20 cellular contexts compared by ENCODE assay signal in the genomic region with DNA sequence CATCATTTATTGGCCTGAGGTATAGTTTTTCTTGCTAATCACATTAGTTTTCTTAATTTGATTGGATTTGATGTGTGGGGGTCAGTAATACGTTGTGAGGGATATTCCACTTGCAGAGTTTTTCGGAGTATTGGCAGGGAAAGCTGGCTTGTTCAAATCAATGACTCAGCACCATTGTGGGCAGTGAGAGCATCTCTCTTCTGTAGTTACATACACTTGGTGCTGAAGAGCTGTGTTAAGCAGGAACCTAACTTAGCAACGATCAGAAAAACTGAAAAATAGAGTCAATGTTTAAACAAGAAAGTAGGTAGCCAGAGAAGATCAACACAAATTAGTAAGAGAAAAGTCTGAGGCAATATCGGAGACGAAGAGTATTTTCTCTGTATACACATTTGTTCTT.
DNase-seq lines count a peak whose midpoint lies in the region; ATAC-seq, FAIRE-seq and TF ChIP-seq lines count a peak whose summit lies in the region.
"Had no signal": no experiment of that assay in that cellular context is flagged by ENCODE, and none has a peak within 500 bp of the region (broad histone marks: within the 10 kb centered on the region; RNA-seq: fewer than 3 reads in every experiment).

No MANE protein-coding gene starts in this region.

- H3K27me3 Mint-ChIP-seq in stimulated activated naive CD8-positive, alpha-beta T cell treated with anti-CD3 and anti-CD28 coated beads, Interleukin-15, amount 100 ng/mL, for 72 hours = no peaks in the 10 kb centered on the region
- H3K27me3 Mint-ChIP-seq in activated T-cell treated with anti-CD3 and anti-CD28 coated beads, Interleukin-2, amount 50 U/mL, for 4 hours (ENCODE audit: low read depth) = no peaks in the 10 kb centered on the region
- H3K27me3 Mint-ChIP-seq: activated naive CD8-positive, alpha-beta T cell treated with anti-CD3 and anti-CD28 coated beads, Interleukin-2, amount 10 ng/mL, durations not matched to agents 7 days and 5 days had no signal

- no peaks in the 10 kb centered on the region for H3K79me2 ChIP-seq in GM12878 (ENCODE audit: control insufficient read depth, insufficient read depth, low read length)

- ATAC-seq in GM12878 = peak; percentile 27; the same call in 1 of the 3 replicates
- peak; percentile 94 for ATAC-seq in left lung
- ATAC-seq in HG02610 (IDR thresholded peaks at IDR 0.05; ENCODE audit: unreplicated experiment) = no peak
- ATAC-seq in HG03108 (IDR thresholded peaks at IDR 0.05; ENCODE audit: unreplicated experiment) = no peak
- no peak for ATAC-seq in stimulated activated naive CD8-positive, alpha-beta T cell treated with anti-CD3 and anti-CD28 coated beads, Interleukin-15, amount 100 ng/mL, for 72 hours
- no peak for ATAC-seq in activated T-cell treated with anti-CD3 and anti-CD28 coated beads, Interleukin-2, amount 50 U/mL, for 4 hours
- ATAC-seq: right cardiac atrium had no signal

- H3K27me3 ChIP-seq in cardiac muscle cell (no peaks in the 10 kb centered on the region), GM12878 (replicated peaks in 1 of 2; ENCODE audit: control insufficient read depth in 2 of 2, insufficient read depth in 2 of 2, low read length in 1 of 2) (no peaks in the 10 kb centered on the region), left lung (no peaks in the 10 kb centered on the region)
- H3K27me3 ChIP-seq: esophagus muscularis mucosa, SJCRH30, thyroid gland had no signal

- RAD21 ChIA-PET in GM12878 (lab: Charles Lee; ENCODE audit: unreplicated experiment) = no interaction called here

- SMC1A ChIA-PET in GM12878 (lab: Charles Lee; ENCODE audit: uncharacterized antibody, unreplicated experiment) = no interaction called here

- no peaks in the 10 kb centered on the region for H3K36me3 Mint-ChIP-seq in activated T-cell treated with anti-CD3 and anti-CD28 coated beads, Interleukin-2, amount 50 U/mL, for 4 hours (ENCODE audit: insufficient read depth)
- H3K36me3 Mint-ChIP-seq: activated naive CD8-positive, alpha-beta T cell treated with anti-CD3 and anti-CD28 coated beads, Interleukin-2, amount 10 ng/mL, durations not matched to agents 7 days and 5 days had no signal

- H3K36me3 ChIP-seq in cardiac muscle cell (no peaks in the 10 kb centered on the region), GM12878 (ENCODE audit: control insufficient read depth in 2 of 2, insufficient read depth in 2 of 2, low read length in 1 of 2) (no peaks in the 10 kb centered on the region), left lung (no peaks in the 10 kb centered on the region)
- H3K36me3 ChIP-seq: esophagus muscularis mucosa, SJCRH30, thyroid gland had no signal

- H3K4me3 ChIP-seq in cardiac muscle cell = no peak overlapping the region
- H3K4me3 ChIP-seq in GM12878 = no peak overlapping the region
- H3K4me3 ChIP-seq in left lung = no peak overlapping the region
- H3K4me3 ChIP-seq: coronary artery, esophagus muscularis mucosa, SJCRH30, thyroid gland had no signal

- peaks cover 0 to 4% of the 10 kb centered on the region in 2 donors for H3K9me3 Mint-ChIP-seq in stimulated activated naive CD8-positive, alpha-beta T cell treated with anti-CD3 and anti-CD28 coated beads, Interleukin-15, amount 100 ng/mL, for 72 hours
- H3K9me3 Mint-ChIP-seq in activated T-cell treated with anti-CD3 and anti-CD28 coated beads, Interleukin-2, amount 50 U/mL, for 4 hours = no peaks in the 10 kb centered on the region
- H3K9me3 Mint-ChIP-seq: activated naive CD8-positive, alpha-beta T cell treated with anti-CD3 and anti-CD28 coated beads, Interleukin-2, amount 10 ng/mL, durations not matched to agents 7 days and 5 days; nephron progenitor cell had no signal

- no peaks in the 10 kb centered on the region for H3K4me1 ChIP-seq in cardiac muscle cell (ENCODE audit: low read depth)
- no peaks in the 10 kb centered on the region for H3K4me1 ChIP-seq in GM12878 (ENCODE audit: control insufficient read depth, insufficient read depth, low read length)
- no peaks in the 10 kb centered on the region for H3K4me1 ChIP-seq in left lung
- H3K4me1 ChIP-seq: esophagus muscularis mucosa, SJCRH30, thyroid gland had no signal

- no peaks in the 10 kb centered on the region for H3K9me3 ChIP-seq in cardiac muscle cell (ENCODE audit: low read depth)
- H3K9me3 ChIP-seq in GM12878 (replicated peaks; ENCODE audit: control insufficient read depth, insufficient read depth, low read length) = no peaks in the 10 kb centered on the region
- H3K9me3 ChIP-seq in left lung = no peaks in the 10 kb centered on the region
- H3K9me3 ChIP-seq: esophagus muscularis mucosa, SJCRH30, thyroid gland had no signal

- WGBS in GM12878 (ENCODE audit: insufficient coverage, insufficient replicate concordance, low lambda C conversion rate, missing lambda C conversion rate) = 12% methylated on average over 5 of the region's 5 CpGs

- H3K9ac ChIP-seq in GM12878 (ENCODE audit: control insufficient read depth, insufficient read depth, low read length) = no peak overlapping the region

- no peak for TF ChIP-seq EP300 in GM12878 (IDR thresholded peaks at IDR 0.05; ENCODE audit: borderline replicate concordance in 1 of 2, control insufficient read depth in 1 of 2, low read depth in 2 of 2, low read length in 2 of 2)

- CTCF ChIA-PET in GM12878 (lab: Yijun Ruan, JAX) = no interaction called here

- no peaks in the 10 kb centered on the region for H4K20me1 ChIP-seq in GM12878 (ENCODE audit: control insufficient read depth, insufficient read depth)

- no TSS peak for BruUV-seq in GM12878 (replicated peaks; lab: Mats Ljungman, UMichigan)

- intact Hi-C loops in cardiac septum (cut with DNase I) (no loop called here), GM12878 (cut with micrococcal nuclease; ENCODE audit: unreplicated experiment) (no loop called here), left lung (cut with DNase I) (no loop called here)

- no peak for TF ChIP-seq RAD21 in GM12878 (IDR thresholded peaks at IDR 0.05; ENCODE audit: insufficient read depth, low read depth, low read length)

- POLR2A ChIA-PET in GM12878 (lab: Charles Lee) = no interaction called here

- no peak overlapping the region for H3K4me3 Mint-ChIP-seq in stimulated activated naive CD8-positive, alpha-beta T cell treated with anti-CD3 and anti-CD28 coated beads, Interleukin-15, amount 100 ng/mL, for 72 hours
- H3K4me3 Mint-ChIP-seq in activated T-cell treated with anti-CD3 and anti-CD28 coated beads, Interleukin-2, amount 50 U/mL, for 4 hours = no peak overlapping the region
- H3K4me3 Mint-ChIP-seq: activated naive CD8-positive, alpha-beta T cell treated with anti-CD3 and anti-CD28 coated beads, Interleukin-2, amount 10 ng/mL, durations not matched to agents 7 days and 5 days; nephron progenitor cell had no signal

- no peak for FAIRE-seq in GM12878 (lab: Jason Lieb, UNC)

- in situ Hi-C loops in GM12878 (cut with MboI) = no loop called here

- DNase-seq in cardiac muscle cell (ENCODE audit: low read depth in 1 of 2, low spot score in 1 of 2) = peak; percentile 8 to 31
- DNase-seq in cardiac septum (ENCODE audit: low spot score) = no peak
- DNase-seq in GM12878 (ENCODE audit: low read depth, low spot score) = no peak
- DNase-seq in left lung = peak in 1 of 2 donors; percentile 32
- DNase-seq in stimulated activated naive CD8-positive, alpha-beta T cell treated with anti-CD3 and anti-CD28 coated beads, Interleukin-15, amount 100 ng/mL, for 72 hours = no peak
- no peak for DNase-seq in activated T-cell treated with anti-CD3 and anti-CD28 coated beads, Interleukin-2, amount 50 U/mL, for 4 hours
- DNase-seq: activated CD4-positive, alpha-beta T cell treated with anti-CD3 and anti-CD28 coated beads, Interleukin-2, amount 50 U/mL, for 48 hours; activated naive CD8-positive, alpha-beta T cell treated with anti-CD3 and anti-CD28 coated beads, Interleukin-2, amount 10 ng/mL, durations not matched to agents 7 days and 5 days; activated T-cell treated with anti-CD3 and anti-CD28 coated beads, Interleukin-2, amount 50 U/mL, for 48 hours; GF-D8; NCI-H748 treated with DMSO at 0.1 percent for 48 hours; nephron progenitor cell; right cardiac atrium; SJCRH30; stimulated activated CD4-positive, alpha-beta T cell treated with anti-CD3 and anti-CD28 coated beads, Interleukin-1b, Interleukin-23, amount 100 ng/mL, for 48 hours; thyroid gland had no signal

- H3K27ac Mint-ChIP-seq in stimulated activated naive CD8-positive, alpha-beta T cell treated with anti-CD3 and anti-CD28 coated beads, Interleukin-15, amount 100 ng/mL, for 72 hours = no peak overlapping the region
- H3K27ac Mint-ChIP-seq: activated naive CD8-positive, alpha-beta T cell treated with anti-CD3 and anti-CD28 coated beads, Interleukin-2, amount 10 ng/mL, durations not matched to agents 7 days and 5 days; nephron progenitor cell had no signal

- TF ChIP-seq CTCF in cardiac muscle cell (IDR thresholded peaks at IDR 0.05; ENCODE audit: low read depth, low read length) (no peak), GM12878 (IDR thresholded peaks at IDR 0.05 in 2 of 3, conservative IDR thresholded peaks at IDR 0.05 in 1 of 3; ENCODE audit: control insufficient read depth in 2 of 3, extremely low read depth in 1 of 3, insufficient read depth in 1 of 3, low read depth in 3 of 3, low read length in 3 of 3) (no peak), left lung (IDR thresholded peaks at IDR 0.05) (no peak)

- no peak overlapping the region for H3K27ac ChIP-seq in cardiac muscle cell
- H3K27ac ChIP-seq in GM12878 (ENCODE audit: control insufficient read depth, insufficient read depth) = no peak overlapping the region
- no peak overlapping the region for H3K27ac ChIP-seq in left lung
- H3K27ac ChIP-seq: coronary artery, esophagus muscularis mucosa, SJCRH30, thyroid gland had no signal

- H2AFZ ChIP-seq in GM12878 (ENCODE audit: control insufficient read depth, low read depth, low read length) = no peak overlapping the region

- no peaks in the 10 kb centered on the region for H3K4me1 Mint-ChIP-seq in stimulated activated naive CD8-positive, alpha-beta T cell treated with anti-CD3 and anti-CD28 coated beads, Interleukin-15, amount 100 ng/mL, for 72 hours
- no peaks in the 10 kb centered on the region for H3K4me1 Mint-ChIP-seq in activated T-cell treated with anti-CD3 and anti-CD28 coated beads, Interleukin-2, amount 50 U/mL, for 4 hours (ENCODE audit: low read depth)
- H3K4me1 Mint-ChIP-seq: activated naive CD8-positive, alpha-beta T cell treated with anti-CD3 and anti-CD28 coated beads, Interleukin-2, amount 10 ng/mL, durations not matched to agents 7 days and 5 days; nephron progenitor cell had no signal

- TF ChIP-seq POLR2A in GM12878 (IDR thresholded peaks at IDR 0.05; ENCODE audit: low read depth, low read length) = no peak

- no peak overlapping the region for H3K4me2 ChIP-seq in GM12878 (ENCODE audit: control insufficient read depth, insufficient read depth)

Comparison
In these comparisons a context has a peak if more than half of its experiments do, and no peak if none do; other contexts are left out.
1. DNase-seq: peak in cardiac muscle cell (2 of 2); none in cardiac septum (single experiment), GM12878 (single experiment), stimulated activated naive CD8-positive, alpha-beta T cell treated with anti-CD3 and anti-CD28 coated beads, Interleukin-15, amount 100 ng/mL, for 72 hours (0 of 2) and activated T-cell treated with anti-CD3 and anti-CD28 coated beads, Interleukin-2, amount 50 U/mL, for 4 hours (single experiment).
2. ATAC-seq: peak in GM12878 (single experiment) and left lung (single experiment); none in HG02610 (single experiment), HG03108 (single experiment), stimulated activated naive CD8-positive, alpha-beta T cell treated with anti-CD3 and anti-CD28 coated beads, Interleukin-15, amount 100 ng/mL, for 72 hours (single experiment) and activated T-cell treated with anti-CD3 and anti-CD28 coated beads, Interleukin-2, amount 50 U/mL, for 4 hours (0 of 2).